11 cellular contexts compared by ENCODE assay signal in genomic region chr9:124852121-124852828, GRCh38. TPM values are rescaled to one million over a fixed set of nuclear protein-coding genes. Genes with fewer than 3 reads are reported as not detected.
DNase-seq lines count a peak whose midpoint lies in the region; ATAC-seq, FAIRE-seq and TF ChIP-seq lines count a peak whose summit lies in the region.
"Had no signal": no experiment of that assay in that cellular context is flagged by ENCODE, and none has a peak within 500 bp of the region (broad histone marks: within the 10 kb centered on the region; RNA-seq: fewer than 3 reads in every experiment).

No MANE protein-coding gene starts in this region.

- H3K4me1 ChIP-seq in ACC112 (ENCODE audit: control insufficient read depth, insufficient read depth, low read length, unreplicated experiment) (peaks cover 6% of the 10 kb centered on the region), small intestine (ENCODE audit: control insufficient read depth in 2 of 2, insufficient read depth in 1 of 2, low read depth in 1 of 2, low read length in 1 of 2) (peaks cover 0 to 3% of the 10 kb centered on the region in 2 donors)
- H3K4me1 ChIP-seq in naive thymus-derived CD4-positive, alpha-beta T cell (ENCODE audit: control insufficient read depth in 2 of 2, insufficient read depth in 2 of 2, low read length in 2 of 2) = peaks cover 8% of the 10 kb centered on the region in 2 donors

- H3K4me3 ChIP-seq in ACC112 (ENCODE audit: low read depth, low read length) (peak overlapping the region; percentile 73), coronary artery (peak overlapping the region; percentile 74), small intestine (ENCODE audit: low read depth in 1 of 2, low read length in 2 of 2) (peak overlapping the region in 1 of 2 donors; percentile 25)
- H3K4me3 ChIP-seq in Jurkat, Clone E6-1 (ENCODE audit: low read length) = peak overlapping the region; percentile 46
- H3K4me3 ChIP-seq in naive thymus-derived CD4-positive, alpha-beta T cell (ENCODE audit: low read length) = peak overlapping the region; percentile 50

- H2AFZ ChIP-seq in ACC112 (ENCODE audit: low read length, unreplicated experiment) = no peak overlapping the region

- H3K27me3 ChIP-seq in ACC112 (ENCODE audit: insufficient read depth, low read length) (no peaks in the 10 kb centered on the region), small intestine (ENCODE audit: control insufficient read depth in 2 of 2, insufficient read depth in 2 of 2, low read length in 2 of 2) (no peaks in the 10 kb centered on the region)
- H3K27me3 ChIP-seq in naive thymus-derived CD4-positive, alpha-beta T cell (ENCODE audit: control insufficient read depth in 2 of 2, insufficient read depth in 2 of 2, low read length in 2 of 2) = no peaks in the 10 kb centered on the region

- peak overlapping the region in 7 of 10 donors; percentile 6 to 79 (median 68) for H3K4me3 Mint-ChIP-seq in naive thymus-derived CD4-positive, alpha-beta T cell

- DNase-seq in Jurkat, Clone E6-1 (ENCODE audit: low read depth, low spot score) = no peak
- peak; percentile 73 for DNase-seq in coronary artery (ENCODE audit: low spot score)
- DNase-seq in naive thymus-derived CD4-positive, alpha-beta T cell = no peak
- DNase-seq in LoVo (ENCODE audit: low spot score) = no peak
- DNase-seq in small intestine = no peak

- peaks cover 6 to 21% (median 12%) of the 10 kb centered on the region in 5 donors for H3K27me3 Mint-ChIP-seq in naive thymus-derived CD4-positive, alpha-beta T cell

- ATAC-seq in naive thymus-derived CD4-positive, alpha-beta T cell = no peak
- no peak for ATAC-seq in HG03025 (IDR thresholded peaks at IDR 0.05; ENCODE audit: low FRiP score, unreplicated experiment)
- ATAC-seq in HG03196 (IDR thresholded peaks at IDR 0.05; ENCODE audit: unreplicated experiment) = no peak

- intact Hi-C loops in naive thymus-derived CD4-positive, alpha-beta T cell (cut with micrococcal nuclease) = loop anchor here (2.0 to 10.0 kb wide), 8 partner anchors 43 to 1585 kb away; partner anchors contain the start of genes PSMB7 (in 1 of the 2), SCAI (in 1 of the 2) and STRBP (in 1 of the 2)

- no peaks in the 10 kb centered on the region for H3K9me3 ChIP-seq in naive thymus-derived CD4-positive, alpha-beta T cell (ENCODE audit: control insufficient read depth in 2 of 3, low read length in 3 of 3)
- H3K9me3 ChIP-seq in small intestine (ENCODE audit: control insufficient read depth, low read depth) = no peaks in the 10 kb centered on the region

- H3K27ac Mint-ChIP-seq in naive thymus-derived CD4-positive, alpha-beta T cell = no peak overlapping the region

- TF ChIP-seq CTCF in coronary artery (IDR thresholded peaks at IDR 0.05) = no peak

- POLR2A ChIA-PET in naive thymus-derived CD4-positive, alpha-beta T cell (lab: Charles Lee) = interaction anchor here (1.5 to 2.9 kb wide), 3 partner anchors 9 to 83 kb away, joined by 3 to 14 read pairs (median 7); partner anchors contain the start of genes ARPC5L, NR6A1 and RPL35

- peaks cover 4 to 12% (median 6%) of the 10 kb centered on the region in 7 donors for H3K4me1 Mint-ChIP-seq in naive thymus-derived CD4-positive, alpha-beta T cell

- no peaks in the 10 kb centered on the region for H3K79me2 ChIP-seq in ACC112 (ENCODE audit: control insufficient read depth, insufficient read depth, low read length, unreplicated experiment)

- CTCF ChIA-PET in naive thymus-derived CD4-positive, alpha-beta T cell (lab: Charles Lee) = interaction anchor here (0.6 to 5.4 kb wide), 11 partner anchors 10 to 1076 kb away, joined by 3 to 66 read pairs (median 3); partner anchors contain the start of genes ARPC5L, NR6A1, OLFML2A and RPL35

- H3K36me3 ChIP-seq in ACC112 (ENCODE audit: insufficient read depth, low read length) = no peaks in the 10 kb centered on the region
- peaks cover 0 to 10% (median under 1%) of the 10 kb centered on the region in 3 experiments for H3K36me3 ChIP-seq in naive thymus-derived CD4-positive, alpha-beta T cell (ENCODE audit: control insufficient read depth in 2 of 3, insufficient read depth in 3 of 3, low read length in 3 of 3)
- peaks cover 0 to 3% of the 10 kb centered on the region in 2 donors for H3K36me3 ChIP-seq in small intestine (ENCODE audit: control insufficient read depth in 2 of 2, insufficient read depth in 2 of 2, low read length in 2 of 2)

- FAIRE-seq in small intestine (lab: Jason Lieb, UNC) = no peak

- H3K27ac ChIP-seq in ACC112 (ENCODE audit: low read depth, low read length) (no peak overlapping the region), coronary artery (peak overlapping the region in 1 of 2 donors; percentile 74), small intestine (ENCODE audit: low read depth in 1 of 2, low read length in 1 of 2) (no peak overlapping the region)
- no peak overlapping the region for H3K27ac ChIP-seq in naive thymus-derived CD4-positive, alpha-beta T cell (ENCODE audit: low read depth, low read length)

- 64 to 75% (median 70%) methylated on average over 13 of the region's 13 CpGs for WGBS in small intestine, 3 donors

- H3K9me3 Mint-ChIP-seq in naive thymus-derived CD4-positive, alpha-beta T cell = no peaks in the 10 kb centered on the region

- H3K36me3 Mint-ChIP-seq in naive thymus-derived CD4-positive, alpha-beta T cell = peaks cover 0 to 2% (median 0%) of the 10 kb centered on the region in 5 donors

RNA-seq across cellular contexts. Expression of gene WDR38, which starts 1.0 kb away (rescaled TPM):
- not detected for polyA plus RNA-seq in Jurkat, Clone E6-1 (2012; ENCODE audit: insufficient read depth, insufficient read length)
- not detected for total RNA-seq in naive thymus-derived CD4-positive, alpha-beta T cell
- not detected for polyA plus RNA-seq in naive thymus-derived CD4-positive, alpha-beta T cell
- not detected for polyA plus RNA-seq in small intestine
- total RNA-seq: renal cortical epithelial cell, urinary bladder had no signal
- polyA plus RNA-seq: esophagus, urinary bladder had no signal

RNA-seq across cellular contexts. Expression of gene RPL35, which starts 9.5 kb away (rescaled TPM):
- 2,762 TPM for polyA plus RNA-seq in Jurkat, Clone E6-1 (2012; ENCODE audit: insufficient read depth, insufficient read length)
- 1,000 to 10,000 TPM; 1,415 to 1,987 (median 1,778) TPM for total RNA-seq in naive thymus-derived CD4-positive, alpha-beta T cell
- polyA plus RNA-seq in naive thymus-derived CD4-positive, alpha-beta T cell = 1,000 to 10,000 TPM; 2,038 to 2,135 TPM
- 1,000 to 10,000 TPM; 2,258 to 5,100 (median 3,355) TPM for polyA plus RNA-seq in small intestine

RNA-seq across cellular contexts. Expression of gene ARPC5L, which starts 9.7 kb away (rescaled TPM):
- polyA plus RNA-seq in Jurkat, Clone E6-1 (2012; ENCODE audit: insufficient read depth, insufficient read length) = 78.2 TPM
- total RNA-seq in naive thymus-derived CD4-positive, alpha-beta T cell = 10 to 100 TPM; 20.0 to 66.1 (median 33.1) TPM
- polyA plus RNA-seq in naive thymus-derived CD4-positive, alpha-beta T cell = 10 to 100 TPM; 36.3 to 49.2 TPM
- polyA plus RNA-seq in small intestine = 10 to 100 TPM; 53.5 to 55.7 (median 53.8) TPM
